ENCODE assay signal across 16 cellular contexts in genomic region chr1:240352769-240353168, GRCh38.
DNase-seq lines count a peak whose midpoint lies in the region; ATAC-seq, FAIRE-seq and TF ChIP-seq lines count a peak whose summit lies in the region.
"Had no signal": no experiment of that assay in that cellular context is flagged by ENCODE, and none has a peak within 500 bp of the region (broad histone marks: within the 10 kb centered on the region; RNA-seq: fewer than 3 reads in every experiment).

No MANE protein-coding gene starts in this region.

- H3K36me3 Mint-ChIP-seq in MCF 10A (ENCODE audit: insufficient read depth, unreplicated experiment): no peaks in the 10 kb centered on the region
- H3K36me3 Mint-ChIP-seq in activated CD8-positive, alpha-beta T cell treated with anti-CD3 and anti-CD28 coated beads, Interleukin-2, amount 10 ng/mL, durations not matched to agents 7 days and 5 days (ENCODE audit: low read depth): no peaks in the 10 kb centered on the region
- H3K36me3 Mint-ChIP-seq: activated naive CD4-positive, alpha-beta T cell treated with anti-CD3 and anti-CD28 coated beads, Interleukin-2, amount 50 U/mL, for 72 hours; stimulated activated memory B cell treated with anti-CD40 and anti-IgM and Interleukin-4, amounts not matched to agents 10 μg/mL and 1 μg/mL and 100 μg/mL, for 72 hours had no signal

- FAIRE-seq in GM12892 (lab: Jason Lieb, UNC): no peak
- FAIRE-seq: endothelial cell of umbilical vein, K562 had no signal

- no peak overlapping the region for H3K27ac ChIP-seq in breast epithelium
- H3K27ac ChIP-seq in SJCRH30: no peak overlapping the region

- POLR2A ChIA-PET in MCF 10A (lab: Yijun Ruan, JAX): interaction anchor here (0.7 kb wide), 1 partner anchor 415 kb away, joined by 3 read pairs; no protein-coding TSS in a partner anchor
- POLR2A ChIA-PET in activated CD8-positive, alpha-beta T cell treated with anti-CD3 and anti-CD28 coated beads, Interleukin-2, amount 10 ng/mL, durations not matched to agents 7 days and 5 days (lab: Charles Lee): no interaction called here

- no peak overlapping the region for H3K4me3 Mint-ChIP-seq in MCF 10A (ENCODE audit: unreplicated experiment)
- no peak overlapping the region for H3K4me3 Mint-ChIP-seq in activated CD8-positive, alpha-beta T cell treated with anti-CD3 and anti-CD28 coated beads, Interleukin-2, amount 10 ng/mL, durations not matched to agents 7 days and 5 days
- H3K4me3 Mint-ChIP-seq: nephron; stimulated activated memory B cell treated with anti-CD40 and anti-IgM and Interleukin-4, amounts not matched to agents 10 μg/mL and 1 μg/mL and 100 μg/mL, for 72 hours had no signal

- CTCF ChIA-PET in MCF 10A (lab: Yijun Ruan, JAX): interaction anchor here (0.6 to 1.1 kb wide), 3 partner anchors 32 to 1131 kb away, joined by 3 to 6 read pairs (median 4); no protein-coding TSS in a partner anchor
- CTCF ChIA-PET in activated CD8-positive, alpha-beta T cell treated with anti-CD3 and anti-CD28 coated beads, Interleukin-2, amount 10 ng/mL, durations not matched to agents 7 days and 5 days (lab: Charles Lee): no interaction called here

- H3K27ac Mint-ChIP-seq in MCF 10A (ENCODE audit: low read depth, unreplicated experiment): no peak overlapping the region
- H3K27ac Mint-ChIP-seq in activated CD8-positive, alpha-beta T cell treated with anti-CD3 and anti-CD28 coated beads, Interleukin-2, amount 10 ng/mL, durations not matched to agents 7 days and 5 days: no peak overlapping the region
- H3K27ac Mint-ChIP-seq: activated naive CD4-positive, alpha-beta T cell treated with anti-CD3 and anti-CD28 coated beads, Interleukin-2, amount 50 U/mL, for 72 hours; nephron; stimulated activated memory B cell treated with anti-CD40 and anti-IgM and Interleukin-4, amounts not matched to agents 10 μg/mL and 1 μg/mL and 100 μg/mL, for 72 hours had no signal

- TF ChIP-seq CTCF in MCF 10A (IDR thresholded peaks at IDR 0.05; ENCODE audit: unreplicated experiment) (no peak), breast epithelium (IDR thresholded peaks at IDR 0.05) (no peak)

- H3K36me3 ChIP-seq in breast epithelium: no peaks in the 10 kb centered on the region
- H3K36me3 ChIP-seq in SJCRH30: no peaks in the 10 kb centered on the region

- intact Hi-C loops in MCF 10A (cut with micrococcal nuclease) (no loop called here), breast epithelium (cut with DNase I; ENCODE audit: low total_unique reads) (no loop called here)

- ATAC-seq in activated CD8-positive, alpha-beta T cell treated with anti-CD3 and anti-CD28 coated beads, Interleukin-2, amount 10 ng/mL, durations not matched to agents 7 days and 5 days: no peak
- ATAC-seq: activated naive CD4-positive, alpha-beta T cell treated with anti-CD3 and anti-CD28 coated beads, Interleukin-2, amount 50 U/mL, for 72 hours; HCT116; K562; stimulated activated memory B cell treated with anti-CD40 and anti-IgM and Interleukin-4, amounts not matched to agents 10 μg/mL and 1 μg/mL and 100 μg/mL, for 72 hours had no signal

- peaks cover 8% of the 10 kb centered on the region for H3K9me3 Mint-ChIP-seq in MCF 10A (ENCODE audit: unreplicated experiment)
- H3K9me3 Mint-ChIP-seq in activated CD8-positive, alpha-beta T cell treated with anti-CD3 and anti-CD28 coated beads, Interleukin-2, amount 10 ng/mL, durations not matched to agents 7 days and 5 days (ENCODE audit: insufficient read depth): no peaks in the 10 kb centered on the region
- H3K9me3 Mint-ChIP-seq: nephron; stimulated activated memory B cell treated with anti-CD40 and anti-IgM and Interleukin-4, amounts not matched to agents 10 μg/mL and 1 μg/mL and 100 μg/mL, for 72 hours had no signal

- no peak for TF ChIP-seq POLR2A in breast epithelium (IDR thresholded peaks at IDR 0.05)
- no peak for TF ChIP-seq POLR2A in GM12892 (IDR thresholded peaks at IDR 0.05; ENCODE audit: low read depth, low read length)

- H3K27me3 Mint-ChIP-seq in MCF 10A (ENCODE audit: insufficient read depth, unreplicated experiment): no peaks in the 10 kb centered on the region
- H3K27me3 Mint-ChIP-seq in activated CD8-positive, alpha-beta T cell treated with anti-CD3 and anti-CD28 coated beads, Interleukin-2, amount 10 ng/mL, durations not matched to agents 7 days and 5 days (ENCODE audit: low read depth): no peaks in the 10 kb centered on the region
- H3K27me3 Mint-ChIP-seq: stimulated activated memory B cell treated with anti-CD40 and anti-IgM and Interleukin-4, amounts not matched to agents 10 μg/mL and 1 μg/mL and 100 μg/mL, for 72 hours had no signal

- H3K4me1 ChIP-seq in breast epithelium (no peaks in the 10 kb centered on the region), SJCRH30 (no peaks in the 10 kb centered on the region)

- no peaks in the 10 kb centered on the region for H3K9me3 ChIP-seq in breast epithelium
- no peaks in the 10 kb centered on the region for H3K9me3 ChIP-seq in SJCRH30 (replicated peaks)

- H3K27me3 ChIP-seq in breast epithelium: no peaks in the 10 kb centered on the region
- H3K27me3 ChIP-seq in SJCRH30: no peaks in the 10 kb centered on the region

- no TSS peak for BruUV-seq in MCF 10A (replicated peaks; lab: Mats Ljungman, UMichigan)

- H3K4me3 ChIP-seq in breast epithelium (no peak overlapping the region), SJCRH30 (no peak overlapping the region)
- H3K4me3 ChIP-seq: K562 had no signal

- DNase-seq in MCF 10A (ENCODE audit: unreplicated experiment): peak; percentile 35
- no peak for DNase-seq in breast epithelium (ENCODE audit: low spot score in 2 of 2)
- peak; percentile 71 for DNase-seq in amniotic epithelial cell (ENCODE audit: low read depth)
- DNase-seq in iPS-NIHi7 (ENCODE audit: extremely low spot score): peak; percentile 13
- DNase-seq in activated CD8-positive, alpha-beta memory T cell treated with anti-CD3 and anti-CD28 coated beads for 24 hours: no peak
- no peak for DNase-seq in activated CD8-positive, alpha-beta T cell treated with anti-CD3 and anti-CD28 coated beads, Interleukin-2, amount 10 ng/mL, durations not matched to agents 7 days and 5 days
- DNase-seq in SJCRH30: no peak
- DNase-seq in GM12892 (ENCODE audit: insufficient read length): no peak
- DNase-seq: ACHN, NCI-H510A had no signal

- H3K4me1 Mint-ChIP-seq in MCF 10A (ENCODE audit: insufficient read depth, unreplicated experiment): peaks cover 11% of the 10 kb centered on the region
- no peaks in the 10 kb centered on the region for H3K4me1 Mint-ChIP-seq in activated CD8-positive, alpha-beta T cell treated with anti-CD3 and anti-CD28 coated beads, Interleukin-2, amount 10 ng/mL, durations not matched to agents 7 days and 5 days (ENCODE audit: low read depth)
- H3K4me1 Mint-ChIP-seq: nephron; stimulated activated memory B cell treated with anti-CD40 and anti-IgM and Interleukin-4, amounts not matched to agents 10 μg/mL and 1 μg/mL and 100 μg/mL, for 72 hours had no signal

Comparison
In these comparisons a context has a peak if more than half of its experiments do, and no peak if none do; other contexts are left out.
1. DNase-seq: peak in MCF 10A (single experiment), amniotic epithelial cell (single experiment) and iPS-NIHi7 (single experiment); none in breast epithelium (0 of 2), activated CD8-positive, alpha-beta memory T cell treated with anti-CD3 and anti-CD28 coated beads for 24 hours (single experiment), activated CD8-positive, alpha-beta T cell treated with anti-CD3 and anti-CD28 coated beads, Interleukin-2, amount 10 ng/mL, durations not matched to agents 7 days and 5 days (single experiment), SJCRH30 (0 of 2) and GM12892 (single experiment).